Comparison of ENCODE assay signal across 8 cellular contexts in the genomic region with DNA sequence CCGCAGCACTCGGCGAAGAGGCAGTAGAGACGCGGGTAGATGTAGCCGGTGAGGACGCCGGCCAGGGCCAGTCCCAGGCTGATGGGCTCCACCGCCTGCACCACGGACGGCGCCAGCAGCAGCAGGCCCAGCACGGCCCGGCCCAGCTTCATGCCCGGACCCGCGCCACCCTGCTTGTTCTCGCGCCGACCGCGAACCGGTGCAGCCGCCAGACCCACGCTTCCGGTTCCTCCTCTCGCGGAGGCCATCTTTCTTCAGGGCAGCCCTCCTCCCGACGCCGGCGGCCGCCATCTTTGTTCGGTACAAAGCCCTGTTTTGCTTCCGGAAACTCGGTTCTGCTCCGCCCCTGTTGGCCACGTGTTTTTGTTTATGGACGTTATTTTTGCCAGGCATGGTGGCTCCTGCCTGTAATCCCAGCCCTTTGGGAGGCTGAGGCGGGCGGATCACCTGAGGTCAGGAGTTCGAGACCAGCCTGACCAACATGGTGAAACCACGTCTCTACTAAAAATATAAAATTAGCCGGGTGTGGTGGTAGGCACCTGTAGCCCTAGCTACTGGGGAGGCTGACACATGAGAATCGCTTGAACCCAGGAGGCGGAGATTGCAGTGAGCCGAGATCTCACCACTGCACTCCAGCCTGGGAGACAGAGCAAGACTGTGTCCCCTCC. TPM values are rescaled to one million over a fixed set of nuclear protein-coding genes. Genes with fewer than 3 reads are reported as not detected.
DNase-seq lines count a peak whose midpoint lies in the region; ATAC-seq lines count a peak whose summit lies in the region.

Gene TOR1A (minus strand): TSS at position 203 of the 668 bp plus-strand sequence. CDS start 51 bp downstream, at position 152.

- H3K36me3 ChIP-seq in CD4-positive, CD25-positive, alpha-beta regulatory T cell (ENCODE audit: control insufficient read depth, insufficient read depth, low read length): peaks cover 50% of the 10 kb centered on the region
- H3K36me3 ChIP-seq in effector memory CD4-positive, alpha-beta T cell (ENCODE audit: control insufficient read depth, insufficient read depth, low read length): peaks cover 35% of the 10 kb centered on the region

- H3K4me3 Mint-ChIP-seq in CD4-positive, CD25-positive, alpha-beta regulatory T cell: peak within 1 kb of the TSS; percentile 89 to 99 (median 92)

- H3K4me3 ChIP-seq in CD4-positive, CD25-positive, alpha-beta regulatory T cell (ENCODE audit: low read depth, low read length): peak within 1 kb of the TSS; percentile 59
- peak within 1 kb of the TSS; percentile 96 for H3K4me3 ChIP-seq in effector memory CD4-positive, alpha-beta T cell (ENCODE audit: insufficient read depth, low read depth, low read length, poor library complexity, severe bottlenecking)

- H3K4me1 ChIP-seq in CD4-positive, CD25-positive, alpha-beta regulatory T cell (ENCODE audit: control insufficient read depth, insufficient read depth, low read length, poor library complexity, severe bottlenecking): peaks cover 12% of the 10 kb centered on the region
- H3K4me1 ChIP-seq in effector memory CD4-positive, alpha-beta T cell (ENCODE audit: control insufficient read depth, insufficient read depth, low read length, poor library complexity, severe bottlenecking): peaks cover 7% of the 10 kb centered on the region

- no peaks in the 10 kb centered on the region for H3K9me3 ChIP-seq in CD4-positive, CD25-positive, alpha-beta regulatory T cell (ENCODE audit: control insufficient read depth in 2 of 2, low read length in 2 of 2)
- H3K9me3 ChIP-seq in effector memory CD4-positive, alpha-beta T cell (ENCODE audit: control insufficient read depth, low read length): no peaks in the 10 kb centered on the region

- peak within 1 kb of the TSS; percentile 87 to 93 (median 87) for H3K27ac Mint-ChIP-seq in CD4-positive, CD25-positive, alpha-beta regulatory T cell

- H3K9me3 Mint-ChIP-seq in CD4-positive, CD25-positive, alpha-beta regulatory T cell: no peaks in the 10 kb centered on the region

- peaks cover 0 to 19% (median 10%) of the 10 kb centered on the region in 4 donors for H3K4me1 Mint-ChIP-seq in CD4-positive, CD25-positive, alpha-beta regulatory T cell

- H3K27me3 ChIP-seq in CD4-positive, CD25-positive, alpha-beta regulatory T cell (ENCODE audit: control insufficient read depth, insufficient read depth, low read length): no peaks in the 10 kb centered on the region
- no peaks in the 10 kb centered on the region for H3K27me3 ChIP-seq in effector memory CD4-positive, alpha-beta T cell (replicated peaks; ENCODE audit: control insufficient read depth, insufficient read depth, low read length, poor library complexity, severe bottlenecking)

- peaks cover 5% of the 10 kb centered on the region for H3K36me3 Mint-ChIP-seq in CD4-positive, CD25-positive, alpha-beta regulatory T cell

- peak; percentile 89 to 90 for ATAC-seq in CD4-positive, CD25-positive, alpha-beta regulatory T cell (ENCODE audit: low read depth in 2 of 2)
- ATAC-seq in GM19455 (IDR thresholded peaks at IDR 0.05; ENCODE audit: unreplicated experiment): peak; percentile 83

- no peaks in the 10 kb centered on the region for H3K27me3 Mint-ChIP-seq in CD4-positive, CD25-positive, alpha-beta regulatory T cell

- H3K27ac ChIP-seq in CD4-positive, CD25-positive, alpha-beta regulatory T cell (ENCODE audit: insufficient read depth, low read length, poor library complexity, severe bottlenecking): peak within 1 kb of the TSS; percentile 70
- H3K27ac ChIP-seq in effector memory CD4-positive, alpha-beta T cell (ENCODE audit: insufficient read depth, low read length, poor library complexity, severe bottlenecking): peak within 1 kb of the TSS; percentile 69

- DNase-seq in CD4-positive, CD25-positive, alpha-beta regulatory T cell: peak; percentile 87 to 95 (median 90)
- peak; percentile 86 for DNase-seq in HS-27A (ENCODE audit: low read depth)
- peak; percentile 38 for DNase-seq in NK-92 (lab: John Stamatoyannopoulos, UW; ENCODE audit: unreplicated experiment)
- DNase-seq in activated CD8-positive, alpha-beta memory T cell treated with anti-CD3 and anti-CD28 coated beads for 24 hours: peak; percentile 95
- peak; percentile 82 to 90 (median 86) for DNase-seq in effector memory CD4-positive, alpha-beta T cell
- peak; percentile 95 to 96 for DNase-seq in lung microvascular endothelial cell (ENCODE audit: low read depth in 2 of 2)
- peak; percentile 82 to 89 (median 88) for DNase-seq in stimulated activated CD4-positive, alpha-beta T cell treated with anti-CD3 and anti-CD28 coated beads, TNF-alpha, amount 100 ng/mL, for 48 hours (ENCODE audit: low read depth in 3 of 3)

RNA-seq across cellular contexts. Expression of gene TOR1A, which starts in this region (rescaled TPM):
- 19.3 TPM for total RNA-seq in CD4-positive, CD25-positive, alpha-beta regulatory T cell
- polyA plus RNA-seq in CD4-positive, CD25-positive, alpha-beta regulatory T cell: 10 to 100 TPM; 63.6 to 72.7 (median 69.6) TPM
- total RNA-seq in lung microvascular endothelial cell: 26.8 and 32.7 TPM in 2 replicates

Comparison
In these comparisons a context has a peak if more than half of its experiments do, and no peak if none do; other contexts are left out.
1. Peak in every context shown above with its lines: DNase-seq, ATAC-seq, H3K4me3 ChIP-seq and H3K27ac ChIP-seq.
2. DNase-seq: peak in every context shown above with its lines; median percentile 96 in lung microvascular endothelial cell; 95 in activated CD8-positive, alpha-beta memory T cell treated with anti-CD3 and anti-CD28 coated beads for 24 hours; 90 in CD4-positive, CD25-positive, alpha-beta regulatory T cell; 88 in stimulated activated CD4-positive, alpha-beta T cell treated with anti-CD3 and anti-CD28 coated beads, TNF-alpha, amount 100 ng/mL, for 48 hours; 86 in HS-27A; 86 in effector memory CD4-positive, alpha-beta T cell; 38 in NK-92.